ENCODE assay signal across 19 cellular contexts in the genomic region with DNA sequence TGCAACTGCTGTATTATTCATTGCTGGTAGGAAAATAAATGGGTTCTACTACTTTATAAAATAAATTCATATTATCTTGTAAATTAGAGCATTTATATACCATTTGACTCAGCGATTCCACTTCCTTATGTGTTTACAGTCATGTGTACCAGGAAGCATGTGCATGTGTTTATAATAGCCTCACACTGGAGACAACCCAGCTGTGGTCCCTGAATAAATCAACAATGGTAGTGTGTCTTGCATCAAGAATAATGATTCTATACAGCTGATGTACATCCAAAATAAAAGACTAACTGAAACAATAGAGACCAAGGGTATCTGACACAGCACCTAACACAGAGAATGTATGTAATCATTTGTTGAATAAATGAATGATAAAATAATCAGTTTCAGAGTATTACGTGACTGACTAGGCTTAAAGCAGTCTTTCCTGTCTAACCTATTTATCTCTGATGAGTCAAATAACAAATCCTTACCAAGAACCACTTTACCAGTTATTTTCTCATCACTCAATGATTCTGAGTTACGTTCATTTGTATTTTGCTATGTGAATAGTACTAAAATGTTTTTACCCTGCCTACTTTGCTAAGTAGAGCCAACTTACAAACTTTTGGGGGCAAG.
DNase-seq lines count a peak whose midpoint lies in the region; ATAC-seq, FAIRE-seq and TF ChIP-seq lines count a peak whose summit lies in the region.
"Had no signal": no experiment of that assay in that cellular context is flagged by ENCODE, and none has a peak within 500 bp of the region (broad histone marks: within the 10 kb centered on the region; RNA-seq: fewer than 3 reads in every experiment).

No MANE protein-coding gene starts in this region.

- CTCF ChIA-PET in CD4-positive, alpha-beta memory T cell (lab: Charles Lee; ENCODE audit: partially characterized antibody) = interaction anchor here (1.0 to 1.9 kb wide), 2 partner anchors 19 to 93 kb away, joined by 3 to 5 read pairs; no protein-coding TSS in a partner anchor
- CTCF ChIA-PET in activated CD8-positive, alpha-beta T cell treated with anti-CD3 and anti-CD28 coated beads for 36 hours (lab: Charles Lee) = interaction anchor here (1.0 to 1.7 kb wide), 3 partner anchors 19 to 92 kb away, joined by 3 to 4 read pairs (median 3); no protein-coding TSS in a partner anchor

- H3K36me3 Mint-ChIP-seq in CD4-positive, alpha-beta memory T cell = peaks cover 25 to 45% of the 10 kb centered on the region in 2 donors
- peaks cover 38% of the 10 kb centered on the region for H3K36me3 Mint-ChIP-seq in activated CD8-positive, alpha-beta T cell treated with anti-CD3 and anti-CD28 coated beads for 36 hours (ENCODE audit: low read depth)
- H3K36me3 Mint-ChIP-seq: memory B cell had no signal

- no peak overlapping the region for H3K4me3 ChIP-seq in CD4-positive, alpha-beta memory T cell (ENCODE audit: low read length in 2 of 2)
- no peak overlapping the region for H3K4me3 ChIP-seq in fibroblast of villous mesenchyme (ENCODE audit: low read depth, low read length)
- H3K4me3 ChIP-seq: Peyer's patch, psoas muscle, SK-N-MC, tibial nerve had no signal

- no peak for TF ChIP-seq POLR2A in GM12892 (IDR thresholded peaks at IDR 0.05; ENCODE audit: low read depth, low read length)

- no peak for TF ChIP-seq CTCF in activated CD8-positive, alpha-beta T cell treated with anti-CD3 and anti-CD28 coated beads for 36 hours (IDR thresholded peaks at IDR 0.05)
- no peak for TF ChIP-seq CTCF in fibroblast of villous mesenchyme (IDR thresholded peaks at IDR 0.05; ENCODE audit: insufficient read depth, low read depth, low read length)

- intact Hi-C loops in CD4-positive, alpha-beta memory T cell (cut with micrococcal nuclease) = no loop called here
- intact Hi-C loops in activated CD8-positive, alpha-beta T cell treated with anti-CD3 and anti-CD28 coated beads for 36 hours (cut with micrococcal nuclease) = loop anchor here (5.0 kb wide), 1 partner anchor 55 kb away; no protein-coding TSS in a partner anchor

- POLR2A ChIA-PET in CD4-positive, alpha-beta memory T cell (lab: Charles Lee; ENCODE audit: partially characterized antibody) = interaction anchor here (0.9 to 2.4 kb wide), 10 partner anchors 8 to 261 kb away, joined by 3 to 9 read pairs (median 3); no protein-coding TSS in a partner anchor
- POLR2A ChIA-PET in activated CD8-positive, alpha-beta T cell treated with anti-CD3 and anti-CD28 coated beads for 36 hours (lab: Charles Lee) = no interaction called here

- ATAC-seq in activated CD8-positive, alpha-beta T cell treated with anti-CD3 and anti-CD28 coated beads for 36 hours = peak; percentile 74
- ATAC-seq in HG02970 (IDR thresholded peaks at IDR 0.05; ENCODE audit: low FRiP score, unreplicated experiment) = no peak
- ATAC-seq: psoas muscle had no signal

- peak overlapping the region; percentile 36 to 91 (median 81) for H3K27ac Mint-ChIP-seq in CD4-positive, alpha-beta memory T cell
- H3K27ac Mint-ChIP-seq in activated CD8-positive, alpha-beta T cell treated with anti-CD3 and anti-CD28 coated beads for 36 hours = peak overlapping the region; percentile 86
- H3K27ac Mint-ChIP-seq: memory B cell had no signal

- H3K36me3 ChIP-seq in CD4-positive, alpha-beta memory T cell (ENCODE audit: insufficient read depth, low read length) = no peaks in the 10 kb centered on the region
- H3K36me3 ChIP-seq: BE2C, Peyer's patch, tibial nerve had no signal

- H3K9me3 ChIP-seq in CD4-positive, alpha-beta memory T cell (ENCODE audit: control insufficient read depth in 1 of 2, low read length in 2 of 2) = no peaks in the 10 kb centered on the region
- H3K9me3 ChIP-seq: BE2C, Peyer's patch, psoas muscle, tibial nerve had no signal

- peak overlapping the region in 6 of 8 donors; percentile 16 to 61 (median 52) for H3K4me3 Mint-ChIP-seq in CD4-positive, alpha-beta memory T cell
- H3K4me3 Mint-ChIP-seq in activated CD8-positive, alpha-beta T cell treated with anti-CD3 and anti-CD28 coated beads for 36 hours = peak overlapping the region; percentile 35
- H3K4me3 Mint-ChIP-seq: memory B cell had no signal

- H3K27ac ChIP-seq in CD4-positive, alpha-beta memory T cell (ENCODE audit: low read depth, low read length) = no peak overlapping the region
- H3K27ac ChIP-seq: Peyer's patch, psoas muscle, SK-N-MC, tibial nerve had no signal

- no peaks in the 10 kb centered on the region for H3K27me3 ChIP-seq in CD4-positive, alpha-beta memory T cell (ENCODE audit: insufficient read depth, low read length)
- H3K27me3 ChIP-seq: BE2C, Peyer's patch, tibial nerve had no signal

- peaks cover 40 to 61% (median 43%) of the 10 kb centered on the region in 4 donors for H3K4me1 Mint-ChIP-seq in CD4-positive, alpha-beta memory T cell
- peaks cover 45% of the 10 kb centered on the region for H3K4me1 Mint-ChIP-seq in activated CD8-positive, alpha-beta T cell treated with anti-CD3 and anti-CD28 coated beads for 36 hours (ENCODE audit: low read depth)

- peak in 1 of 5 donors; percentile 16 for DNase-seq in CD4-positive, alpha-beta memory T cell
- DNase-seq in GM12892 (ENCODE audit: insufficient read length) (no peak), fibroblast of villous mesenchyme (ENCODE audit: low read depth) (peak; percentile 67), amygdala (lab: John Stamatoyannopoulos, UW) (no peak), AG08395 (ENCODE audit: low spot score) (no peak), COLO668 (lab: John Stamatoyannopoulos, UW; ENCODE audit: unreplicated experiment) (no peak)
- DNase-seq in activated CD8-positive, alpha-beta T cell treated with anti-CD3 and anti-CD28 coated beads for 36 hours = peak; percentile 15
- DNase-seq: BE2C, DMS79 treated with DMSO at 0.1 percent for 48 hours, kidney, NCI-H1417 treated with DMSO at 0.1 percent for 48 hours, NCI-H82, Peyer's patch, psoas muscle had no signal

- H3K4me1 ChIP-seq in CD4-positive, alpha-beta memory T cell (ENCODE audit: insufficient read depth, low read length) = peaks cover 48% of the 10 kb centered on the region
- H3K4me1 ChIP-seq: BE2C, Peyer's patch, psoas muscle, tibial nerve had no signal

- peaks cover 6 to 45% (median 25%) of the 10 kb centered on the region in 8 donors for H3K9me3 Mint-ChIP-seq in CD4-positive, alpha-beta memory T cell
- H3K9me3 Mint-ChIP-seq in activated CD8-positive, alpha-beta T cell treated with anti-CD3 and anti-CD28 coated beads for 36 hours = peaks cover 15% of the 10 kb centered on the region
- H3K9me3 Mint-ChIP-seq: memory B cell had no signal

- FAIRE-seq in GM12892 (lab: Jason Lieb, UNC) = peak; percentile 67
- FAIRE-seq: kidney, TTC549 had no signal

- H3K27me3 Mint-ChIP-seq in CD4-positive, alpha-beta memory T cell = no peaks in the 10 kb centered on the region
- no peaks in the 10 kb centered on the region for H3K27me3 Mint-ChIP-seq in activated CD8-positive, alpha-beta T cell treated with anti-CD3 and anti-CD28 coated beads for 36 hours
- H3K27me3 Mint-ChIP-seq: memory B cell had no signal

Comparison
In these comparisons a context has a peak if more than half of its experiments do, and no peak if none do; other contexts are left out.
1. DNase-seq: peak in activated CD8-positive, alpha-beta T cell treated with anti-CD3 and anti-CD28 coated beads for 36 hours (single experiment) and fibroblast of villous mesenchyme (single experiment); none in GM12892 (single experiment), amygdala (0 of 56), AG08395 (single experiment) and COLO668 (single experiment).